18 cellular contexts compared by ENCODE assay signal in the genomic region with DNA sequence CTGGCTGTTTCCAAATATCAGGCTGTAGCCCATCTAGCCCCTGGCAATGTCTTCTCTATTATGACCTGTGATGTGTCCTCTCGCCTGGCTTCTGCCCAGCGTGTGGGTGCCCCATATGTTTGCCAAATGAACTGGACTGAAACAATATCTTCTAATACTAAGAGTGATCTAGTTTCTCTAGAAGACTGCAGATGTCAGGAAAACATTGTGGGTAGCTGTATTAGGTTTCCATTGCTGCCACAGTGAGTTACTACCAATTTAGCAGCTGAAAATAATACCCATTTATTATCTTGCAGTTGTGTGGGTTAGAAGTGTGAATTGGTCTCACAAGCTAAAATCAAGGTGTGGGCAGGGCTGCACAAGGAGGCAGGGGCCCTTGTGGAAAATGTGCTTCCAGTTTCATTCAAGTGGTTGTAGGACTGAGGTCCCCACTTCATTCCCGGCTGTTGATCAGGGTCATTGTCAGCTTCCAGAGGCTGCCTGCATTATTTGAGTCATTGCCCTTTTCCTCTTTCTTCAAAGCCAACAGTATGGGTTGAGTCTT.
DNase-seq lines count a peak whose midpoint lies in the region; ATAC-seq, FAIRE-seq and TF ChIP-seq lines count a peak whose summit lies in the region.
"Had no signal": no experiment of that assay in that cellular context is flagged by ENCODE, and none has a peak within 500 bp of the region (broad histone marks: within the 10 kb centered on the region; RNA-seq: fewer than 3 reads in every experiment).

No MANE protein-coding gene starts in this region.

- H3K36me3 Mint-ChIP-seq in natural killer cell = peaks cover 16% of the 10 kb centered on the region
- H3K36me3 Mint-ChIP-seq: CD14-positive monocyte had no signal

- H3K9me3 ChIP-seq in GM12878 (replicated peaks; ENCODE audit: control insufficient read depth, insufficient read depth, low read length) (no peaks in the 10 kb centered on the region; the same call in 2 of the 3 replicates), esophagus muscularis mucosa (peaks cover 0 to 28% (median 15%) of the 10 kb centered on the region in 4 donors)
- H3K9me3 ChIP-seq: HAP-1 had no signal

- H3K18ac ChIP-seq in mesendoderm (ENCODE audit: low read length) = no peak overlapping the region

- no peak overlapping the region for H3K56ac ChIP-seq in mesendoderm (ENCODE audit: low read length)

- RAD21 ChIA-PET in GM12878 (lab: Charles Lee; ENCODE audit: unreplicated experiment) = interaction anchor here (1.1 kb wide), 1 partner anchor 243 kb away, joined by 3 read pairs; no protein-coding TSS in a partner anchor

- WGBS in GM12878 (ENCODE audit: insufficient coverage, insufficient replicate concordance, low lambda C conversion rate, missing lambda C conversion rate) = 4% methylated on average over 3 of the region's 3 CpGs
- 91% methylated on average over 3 of the region's 3 CpGs for WGBS in esophagus muscularis mucosa
- WGBS in mesendoderm (ENCODE audit: extremely low coverage, insufficient coverage, low lambda C conversion rate) = no CpG with 5 or more reads among the region's 3 CpGs

- peak overlapping the region; percentile 90 to 95 for H3K27ac Mint-ChIP-seq in natural killer cell
- H3K27ac Mint-ChIP-seq: CD14-positive monocyte had no signal

- no peak overlapping the region for H2AK5ac ChIP-seq in mesendoderm (ENCODE audit: low read length)

- H3K9me3 Mint-ChIP-seq in natural killer cell = peaks cover 3 to 7% of the 10 kb centered on the region in 2 donors

- no peaks in the 10 kb centered on the region for H3K79me2 ChIP-seq in GM12878 (ENCODE audit: control insufficient read depth, insufficient read depth, low read length)
- H3K79me2 ChIP-seq in mesendoderm (ENCODE audit: control insufficient read depth, insufficient read depth, low read length) = no peaks in the 10 kb centered on the region

- DNase-seq in GM12878 (ENCODE audit: low read depth, low spot score) = no peak
- peak; percentile 17 for DNase-seq in esophagus muscularis mucosa (ENCODE audit: extremely low spot score)
- no peak for DNase-seq in natural killer cell
- no peak for DNase-seq in activated naive CD4-positive, alpha-beta T cell treated with Interleukin-2 at 50 U/mL for 16 hours
- no peak for DNase-seq in effector CD8-positive, alpha-beta T cell (lab: John Stamatoyannopoulos, UW)
- no peak for DNase-seq in NCI-H187 (lab: John Stamatoyannopoulos, UW)
- no peak for DNase-seq in mesendoderm
- DNase-seq: 8988T; CD4-positive, alpha-beta memory T cell; DMS153; DMS79; GDM1; GM23248 had no signal

- H3K27me3 ChIP-seq in GM12878 (replicated peaks in 1 of 2; ENCODE audit: control insufficient read depth in 2 of 2, insufficient read depth in 2 of 2, low read length in 1 of 2) (no peaks in the 10 kb centered on the region), esophagus muscularis mucosa (no peaks in the 10 kb centered on the region), mesendoderm (ENCODE audit: insufficient read depth, low read length, poor library complexity) (no peaks in the 10 kb centered on the region)
- H3K27me3 ChIP-seq: BLaER1 had no signal

- no TSS peak for BruUV-seq in GM12878 (replicated peaks; lab: Mats Ljungman, UMichigan)

- CTCF ChIA-PET in GM12878 (lab: Yijun Ruan, JAX) = interaction anchor here (0.8 kb wide), 1 partner anchor 14 kb away, joined by 3 read pairs; no protein-coding TSS in a partner anchor

- no peak overlapping the region for H3K4ac ChIP-seq in mesendoderm (ENCODE audit: low read depth, low read length)

- H3K4me2 ChIP-seq in GM12878 (ENCODE audit: control insufficient read depth, insufficient read depth) = no peak overlapping the region
- H3K4me2 ChIP-seq in mesendoderm (ENCODE audit: low read length) = no peak overlapping the region
- H3K4me2 ChIP-seq: BLaER1 had no signal

- H4K20me1 ChIP-seq in GM12878 (ENCODE audit: control insufficient read depth, insufficient read depth) = no peaks in the 10 kb centered on the region
- H4K20me1 ChIP-seq: BLaER1 had no signal

- no peak overlapping the region for H3K23ac ChIP-seq in mesendoderm (ENCODE audit: low read length)

- no peak overlapping the region for H3K27ac ChIP-seq in GM12878 (ENCODE audit: control insufficient read depth, insufficient read depth)
- H3K27ac ChIP-seq in esophagus muscularis mucosa (replicated peaks in 1 of 4) = no peak overlapping the region
- no peak overlapping the region for H3K27ac ChIP-seq in mesendoderm (ENCODE audit: low read depth, low read length)
- H3K27ac ChIP-seq: BLaER1, GM23248 had no signal

- no peak for TF ChIP-seq RAD21 in GM12878 (IDR thresholded peaks at IDR 0.05; ENCODE audit: insufficient read depth, low read depth, low read length)

- TF ChIP-seq CTCF in GM12878 (IDR thresholded peaks at IDR 0.05 in 2 of 3, conservative IDR thresholded peaks at IDR 0.05 in 1 of 3; ENCODE audit: control insufficient read depth in 2 of 3, extremely low read depth in 1 of 3, insufficient read depth in 1 of 3, low read depth in 3 of 3, low read length in 3 of 3) (no peak), esophagus muscularis mucosa (IDR thresholded peaks at IDR 0.05) (no peak), natural killer cell (IDR thresholded peaks at IDR 0.05) (no peak)

- no peak for FAIRE-seq in GM12878 (lab: Jason Lieb, UNC)
- FAIRE-seq: HepG2 had no signal

- H2BK5ac ChIP-seq in mesendoderm (ENCODE audit: low read length) = no peak overlapping the region

- intact Hi-C loops in GM12878 (cut with micrococcal nuclease; ENCODE audit: unreplicated experiment) (no loop called here), esophagus muscularis mucosa (cut with DNase I) (no loop called here), natural killer cell (cut with micrococcal nuclease) (no loop called here)

- no peak for TF ChIP-seq EP300 in GM12878 (IDR thresholded peaks at IDR 0.05; ENCODE audit: borderline replicate concordance in 1 of 2, control insufficient read depth in 1 of 2, low read depth in 2 of 2, low read length in 2 of 2)
- TF ChIP-seq EP300 in esophagus muscularis mucosa (IDR thresholded peaks at IDR 0.05) = no peak

- POLR2A ChIA-PET in GM12878 (lab: Charles Lee) = interaction anchor here (0.5 kb wide), 1 partner anchor 671 kb away, joined by 3 read pairs; no protein-coding TSS in a partner anchor

- H2BK15ac ChIP-seq in mesendoderm (replicated peaks; ENCODE audit: low read depth) = no peak overlapping the region

- H3K79me1 ChIP-seq in mesendoderm (ENCODE audit: low read length) = no peaks in the 10 kb centered on the region

- no peak overlapping the region for H2BK120ac ChIP-seq in mesendoderm (ENCODE audit: low read depth, low read length)

- peaks cover 81 to 94% of the 10 kb centered on the region in 2 donors for H3K4me1 Mint-ChIP-seq in natural killer cell
- H3K4me1 Mint-ChIP-seq: CD14-positive monocyte; CD4-positive, alpha-beta memory T cell had no signal

- H3K4me1 ChIP-seq in GM12878 (ENCODE audit: control insufficient read depth, insufficient read depth, low read length) (no peaks in the 10 kb centered on the region), esophagus muscularis mucosa (peaks cover 0 to 2% (median 0%) of the 10 kb centered on the region in 4 donors), mesendoderm (ENCODE audit: control insufficient read depth, low read depth, low read length) (peaks cover 16% of the 10 kb centered on the region)
- H3K4me1 ChIP-seq: BLaER1, HAP-1 had no signal

- H3K4me3 ChIP-seq in GM12878 (no peak overlapping the region), esophagus muscularis mucosa (no peak overlapping the region), mesendoderm (ENCODE audit: low read length) (no peak overlapping the region)
- H3K4me3 ChIP-seq: BLaER1, GM23248, HAP-1 had no signal

- TF ChIP-seq POLR2A in GM12878 (IDR thresholded peaks at IDR 0.05; ENCODE audit: low read depth, low read length) = no peak
- no peak for TF ChIP-seq POLR2A in esophagus muscularis mucosa (IDR thresholded peaks at IDR 0.05; ENCODE audit: low read depth)

- H3K36me3 ChIP-seq in GM12878 (ENCODE audit: control insufficient read depth in 2 of 2, insufficient read depth in 2 of 2, low read length in 1 of 2) (no peaks in the 10 kb centered on the region), esophagus muscularis mucosa (no peaks in the 10 kb centered on the region), mesendoderm (ENCODE audit: control insufficient read depth, insufficient read depth, low read length) (no peaks in the 10 kb centered on the region)
- H3K36me3 ChIP-seq: BLaER1, HAP-1 had no signal

- no peak overlapping the region for H4K5ac ChIP-seq in mesendoderm (ENCODE audit: low read length)

- no peak overlapping the region for H4K8ac ChIP-seq in mesendoderm (ENCODE audit: low read depth, low read length)

- H3K4me3 Mint-ChIP-seq in natural killer cell = peak overlapping the region; percentile 74
- H3K4me3 Mint-ChIP-seq: CD14-positive monocyte had no signal

- no peaks in the 10 kb centered on the region for H3K27me3 Mint-ChIP-seq in natural killer cell (ENCODE audit: low read depth in 2 of 2)
- H3K27me3 Mint-ChIP-seq: CD4-positive, alpha-beta memory T cell had no signal

- ATAC-seq in GM18867 (IDR thresholded peaks at IDR 0.05; ENCODE audit: unreplicated experiment) = peak; percentile 55
- peak; percentile 13 for ATAC-seq in GM12878
- ATAC-seq in natural killer cell = peak; percentile 6 to 44 (median 32)
- ATAC-seq: HepG2 had no signal

- no peak overlapping the region for H2AFZ ChIP-seq in GM12878 (ENCODE audit: control insufficient read depth, low read depth, low read length)
- H2AFZ ChIP-seq: GM23248 had no signal

- H3K9ac ChIP-seq in GM12878 (ENCODE audit: control insufficient read depth, insufficient read depth, low read length) = no peak overlapping the region
- no peak overlapping the region for H3K9ac ChIP-seq in mesendoderm (ENCODE audit: low read length)
- H3K9ac ChIP-seq: BLaER1, GM23248 had no signal

- SMC1A ChIA-PET in GM12878 (lab: Charles Lee; ENCODE audit: uncharacterized antibody, unreplicated experiment) = interaction anchor here (1.1 to 1.5 kb wide), 4 partner anchors 9 to 97 kb away, joined by 3 to 8 read pairs (median 4); no protein-coding TSS in a partner anchor

- in situ Hi-C loops in GM12878 (cut with MboI) = no loop called here

TF ChIP-seq in GM12878, 131 proteins besides CTCF, POLR2A, EP300 and RAD21 (continues in another document):
- TF ChIP-seq, protein P1, sequence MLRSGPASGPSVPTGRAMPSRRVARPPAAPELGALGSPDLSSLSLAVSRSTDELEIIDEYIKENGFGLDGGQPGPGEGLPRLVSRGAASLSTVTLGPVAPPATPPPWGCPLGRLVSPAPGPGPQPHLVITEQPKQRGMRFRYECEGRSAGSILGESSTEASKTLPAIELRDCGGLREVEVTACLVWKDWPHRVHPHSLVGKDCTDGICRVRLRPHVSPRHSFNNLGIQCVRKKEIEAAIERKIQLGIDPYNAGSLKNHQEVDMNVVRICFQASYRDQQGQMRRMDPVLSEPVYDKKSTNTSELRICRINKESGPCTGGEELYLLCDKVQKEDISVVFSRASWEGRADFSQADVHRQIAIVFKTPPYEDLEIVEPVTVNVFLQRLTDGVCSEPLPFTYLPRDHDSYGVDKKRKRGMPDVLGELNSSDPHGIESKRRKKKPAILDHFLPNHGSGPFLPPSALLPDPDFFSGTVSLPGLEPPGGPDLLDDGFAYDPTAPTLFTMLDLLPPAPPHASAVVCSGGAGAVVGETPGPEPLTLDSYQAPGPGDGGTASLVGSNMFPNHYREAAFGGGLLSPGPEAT (IDR thresholded peaks at IDR 0.05; ENCODE audit: low read depth) = 0 out of 2 replicates have a peak, but pooled peaks have one; percentile 20
- TF ChIP-seq ZNF217 (IDR thresholded peaks at IDR 0.05) (peak; percentile 17; the same call in 1 of the 2 replicates), SMAD5 (IDR thresholded peaks at IDR 0.05; ENCODE audit: low read depth) (no peak)
